ENCODE assay signal across 1 cellular context in genomic region chr2:234564719-234565118, GRCh38.
A peak's percentile ranks its signal among the peaks of the same experiment; 100 is the strongest.
TF ChIP-seq lines count a peak whose summit lies in the region.

No MANE protein-coding gene starts in this region.

TF ChIP-seq in SK-N-SH, 30 proteins besides CTCF, POLR2A, EP300 and RAD21 (continued from another document):
- no peak for TF ChIP-seq TEAD4 (IDR thresholded peaks at IDR 0.05; ENCODE audit: borderline replicate concordance, insufficient read depth)
- no peak for TF ChIP-seq REST (IDR thresholded peaks at IDR 0.05; ENCODE audit: low read depth, low read length)
- no peak for TF ChIP-seq JUND (IDR thresholded peaks at IDR 0.05)
- TF ChIP-seq TCF12 (IDR thresholded peaks at IDR 0.05): peak; percentile 51; the same call in 1 of the 2 replicates
- no peak for TF ChIP-seq GATA2 (CRISPR knock-in tag; IDR thresholded peaks at IDR 0.05)
